In genomic region chr17:55683554-55684315, GRCh38 we compare ENCODE assay signal across 16 cellular contexts. TPM values are rescaled to one million over a fixed set of nuclear protein-coding genes. Genes with fewer than 3 reads are reported as not detected.
A peak's percentile ranks its signal among the peaks of the same experiment; 100 is the strongest.
DNase-seq lines count a peak whose midpoint lies in the region; ATAC-seq, FAIRE-seq and TF ChIP-seq lines count a peak whose summit lies in the region.
"Had no signal": no experiment of that assay in that cellular context is flagged by ENCODE, and none has a peak within 500 bp of the region (broad histone marks: within the 10 kb centered on the region; RNA-seq: fewer than 3 reads in every experiment).

No MANE protein-coding gene starts in this region.

- TF ChIP-seq POLR2A in A549 (IDR thresholded peaks at IDR 0.05; ENCODE audit: low read length) (no peak), K562 (conservative IDR thresholded peaks at IDR 0.05) (no peak)

- WGBS in A549 (ENCODE audit: missing lambda C conversion rate) = under 1% methylated on average over 4 of the region's 4 CpGs
- WGBS in K562 (ENCODE audit: insufficient coverage, low coverage, missing lambda C conversion rate) = 4% methylated on average over 4 of the region's 4 CpGs

- no peak for TF ChIP-seq RAD21 in A549 (conservative IDR thresholded peaks at IDR 0.05 in 1 of 2, IDR thresholded peaks at IDR 0.05 in 1 of 2)
- no peak for TF ChIP-seq RAD21 in K562 (CRISPR knock-in tag; conservative IDR thresholded peaks at IDR 0.05 in 1 of 2, IDR thresholded peaks at IDR 0.05 in 1 of 2)

- ATAC-seq in A549 = no peak
- ATAC-seq in K562 = no peak
- no peak for ATAC-seq in GM19467 (IDR thresholded peaks at IDR 0.05; ENCODE audit: unreplicated experiment)
- ATAC-seq in HG03175 (IDR thresholded peaks at IDR 0.05; ENCODE audit: unreplicated experiment) = no peak
- no peak for ATAC-seq in GM18873 (IDR thresholded peaks at IDR 0.05; ENCODE audit: low FRiP score, unreplicated experiment)

- H3K4me2 ChIP-seq in A549 = no peak overlapping the region
- no peak overlapping the region for H3K4me2 ChIP-seq in K562 (ENCODE audit: insufficient read depth, low read length)
- H3K4me2 ChIP-seq: BLaER1 had no signal

- H3K9ac ChIP-seq in K562 (ENCODE audit: insufficient read depth in 1 of 2, low read depth in 2 of 2, low read length in 2 of 2) = no peak overlapping the region
- H3K9ac ChIP-seq: BLaER1 had no signal

- H3K9me1 ChIP-seq in K562 (ENCODE audit: control insufficient read depth, insufficient read depth, low read length) = no peaks in the 10 kb centered on the region

- no peaks in the 10 kb centered on the region for H3K4me1 ChIP-seq in A549
- H3K4me1 ChIP-seq in K562 (replicated peaks in 1 of 2; ENCODE audit: control insufficient read depth in 2 of 2, insufficient read depth in 2 of 2, low read length in 2 of 2) = no peaks in the 10 kb centered on the region
- H3K4me1 ChIP-seq: BLaER1, HAP-1 had no signal

- no peaks in the 10 kb centered on the region for H3K79me2 ChIP-seq in K562 (ENCODE audit: control insufficient read depth, insufficient read depth, low read length)

- CTCF ChIA-PET in A549 (lab: Yijun Ruan, JAX) = interaction anchor here (0.8 to 1.0 kb wide), 2 partner anchors 42 to 157 kb away, joined by 4 read pairs; no protein-coding TSS in a partner anchor
- CTCF ChIA-PET in K562 (lab: Yijun Ruan, JAX; ENCODE audit: low intra/inter-chr PET ratio) = no interaction called here

- peaks cover 4% of the 10 kb centered on the region; the same call in 2 of the 3 replicates for H3K9me3 ChIP-seq in A549
- H3K9me3 ChIP-seq in K562 (replicated peaks; ENCODE audit: control insufficient read depth, insufficient read depth, low read depth, low read length) = no peaks in the 10 kb centered on the region
- H3K9me3 ChIP-seq: HAP-1 had no signal

- peaks cover 8 to 10% of the 10 kb centered on the region in 2 experiments; a peak in 2 of 5 replicates for H3K27me3 ChIP-seq in K562 (ENCODE audit: control insufficient read depth in 2 of 2, insufficient read depth in 2 of 2, low read length in 2 of 2)
- H3K27me3 ChIP-seq: BLaER1 had no signal

- no peak for TF ChIP-seq EP300 in A549 (IDR thresholded peaks at IDR 0.05)
- no peak for TF ChIP-seq EP300 in K562 (IDR thresholded peaks at IDR 0.05; ENCODE audit: low read length)

- POLR2A ChIA-PET in A549 (lab: Yijun Ruan, JAX) = no interaction called here
- POLR2A ChIA-PET in K562 (lab: Yijun Ruan, JAX) = interaction anchor here (1.3 kb wide), 1 partner anchor 22 kb away, joined by 3 read pairs; no protein-coding TSS in a partner anchor

- H3K27ac ChIP-seq in A549 (no peak overlapping the region), K562 (ENCODE audit: extremely low read depth, low read depth, low read length) (no peak overlapping the region)
- H3K27ac ChIP-seq: BLaER1 had no signal

- DNase-seq in A549 (ENCODE audit: low read depth in 1 of 2, low spot score in 1 of 2) (no peak), HTR-8/SVneo (ENCODE audit: insufficient read length, low spot score) (no peak), K562 (ENCODE audit: extremely low read depth in 1 of 4, low spot score in 3 of 4) (no peak), epithelial cell of esophagus (ENCODE audit: low read depth) (peak; percentile 50)
- DNase-seq: CD4-positive, alpha-beta memory T cell; DMS153; DMS79; GDM1 had no signal

- no peaks in the 10 kb centered on the region for H4K20me1 ChIP-seq in K562 (replicated peaks; ENCODE audit: control insufficient read depth, insufficient read depth, low read length)
- H4K20me1 ChIP-seq: BLaER1 had no signal

- no peak overlapping the region for H2AFZ ChIP-seq in K562 (ENCODE audit: low read depth, low read length)

- intact Hi-C loops in K562 (cut with micrococcal nuclease) = no loop called here

- FAIRE-seq in A549 (lab: Jason Lieb, UNC) = peak; percentile 13
- FAIRE-seq in HTR-8/SVneo (lab: Jason Lieb, UNC) = peak; percentile 48
- no peak for FAIRE-seq in K562 (lab: Jason Lieb, UNC)
- FAIRE-seq: GM12892 had no signal

- H3K36me3 ChIP-seq in K562 (ENCODE audit: control insufficient read depth, insufficient read depth, low read length) = no peaks in the 10 kb centered on the region
- H3K36me3 ChIP-seq: HAP-1 had no signal

- in situ Hi-C loops in K562 (cut with MboI) = no loop called here

- H3K4me3 ChIP-seq in A549 = no peak overlapping the region
- no peak overlapping the region for H3K4me3 ChIP-seq in K562
- H3K4me3 ChIP-seq in epithelial cell of esophagus (ENCODE audit: low read length) = no peak overlapping the region
- H3K4me3 ChIP-seq: BLaER1, HAP-1 had no signal

- BruUV-seq in K562 (replicated peaks; lab: Mats Ljungman, UMichigan) = no TSS peak

- no peak for TF ChIP-seq CTCF in A549 (IDR thresholded peaks at IDR 0.05)
- no peak for TF ChIP-seq CTCF in K562 (IDR thresholded peaks at IDR 0.05 in 2 of 3, conservative IDR thresholded peaks at IDR 0.05 in 1 of 3; ENCODE audit: insufficient read depth in 2 of 3, low read depth in 1 of 3, low read length in 3 of 3)
- no peak for TF ChIP-seq CTCF in epithelial cell of esophagus (IDR thresholded peaks at IDR 0.05; ENCODE audit: insufficient read depth, low read depth, low read length, missing control alignments)

TF ChIP-seq in A549, 52 proteins besides CTCF, POLR2A, EP300 and RAD21:
- TF ChIP-seq MAFK (IDR thresholded peaks at IDR 0.05; ENCODE audit: partially characterized antibody) = peak; percentile 98
- no peak for TF ChIP-seq HOXA7 (CRISPR knock-in tag; IDR thresholded peaks at IDR 0.05)
- no peak for TF ChIP-seq ELK1 (IDR thresholded peaks at IDR 0.05; ENCODE audit: low read depth, low read length)

TF ChIP-seq in K562, 482 proteins besides CTCF, POLR2A, EP300 and RAD21 (continues in another document):
- TF ChIP-seq POLR2H (tag; IDR thresholded peaks at IDR 0.05; ENCODE audit: low read depth) (no peak), IFI16 (CRISPR knock-in tag; IDR thresholded peaks at IDR 0.05) (no peak), MAFK (IDR thresholded peaks at IDR 0.05; ENCODE audit: low read length) (peak; percentile 100), BACH1 (tag; IDR thresholded peaks at IDR 0.05) (peak; percentile 96), ELK3 (CRISPR knock-in tag; IDR thresholded peaks at IDR 0.05) (no peak), C11orf30 (IDR thresholded peaks at IDR 0.05; ENCODE audit: low read depth) (peak; percentile 99), ETS1 (conservative IDR thresholded peaks at IDR 0.05; ENCODE audit: control insufficient read depth, low read depth, low read length) (no peak), E2F6 (IDR thresholded peaks at IDR 0.05; ENCODE audit: borderline replicate concordance in 1 of 2, extremely low read depth in 1 of 2, insufficient read depth in 1 of 2, insufficient read length in 1 of 2, low read depth in 1 of 2, low read length in 1 of 2, poor library complexity in 1 of 2, severe bottlenecking in 1 of 2) (no peak), CXXC5 (CRISPR knock-in tag; IDR thresholded peaks at IDR 0.05) (no peak), CHD1 (IDR thresholded peaks at IDR 0.05; ENCODE audit: low read length) (no peak)

RNA-seq across cellular contexts. Expression of gene TMEM100, which starts 38.9 kb away (rescaled TPM):
- 0.07 TPM in 1 of 2 replicates, not detected in the other for polyA plus RNA-seq in A549 (2011; rRNA removed)
- not detected in 2 replicates for polyA plus RNA-seq in A549 (2012; cell fraction: cytosol; rRNA removed)
- not detected in 2 replicates for polyA plus RNA-seq in A549 (2012; cell fraction: nucleus; rRNA removed)
- polyA plus RNA-seq in A549 (2017; fragmentation: RNase III; extraction: RNeasy Plus Mini Kit Qiagen cat#74134 plus additional on column Dnase treatment) = not detected in 3 replicates
- polyA minus RNA-seq in A549 (2011; rRNA and poly(A)+ RNA removed) = not detected in 2 replicates
- total RNA-seq in K562 (2011; cell fraction: chromatin; rRNA removed; ENCODE audit: low replicate concordance) = not detected in 2 replicates
- total RNA-seq in K562 (2011; cell fraction: nucleolus; rRNA removed) = not detected in 2 replicates
- total RNA-seq in K562 (2011; cell fraction: nucleoplasm; rRNA removed) = 1.0 and 1.6 TPM in 2 replicates
- total RNA-seq in K562 (2014; rRNA removed) = 0.08 and 0.50 TPM in 2 replicates
- 0.16 and 0.22 TPM in 2 replicates for total RNA-seq in K562 (2014; rRNA removed; fragmentation: Illumina TruSeq; extraction: Trizol)
- 0.23 and 0.29 TPM in 2 replicates for total RNA-seq in K562 (2015; rRNA removed; fragmentation: Illumina TruSeq; extraction: Trizol)
- total RNA-seq in K562 (2021) = 0.20 and 0.34 TPM in 2 replicates
- 0.14 TPM in 1 of 2 replicates, not detected in the other for polyA plus RNA-seq in K562 (2011; rRNA removed)
- not detected in 2 replicates for polyA plus RNA-seq in K562 (2011; cell fraction: cytosol; rRNA removed)
- polyA plus RNA-seq in K562 (2011; cell fraction: nucleus; rRNA removed) = 0.25 TPM in 1 of 2 replicates, not detected in the other
- polyA plus RNA-seq in K562 (2012) = 0.40 and 0.76 TPM in 2 replicates
- 0.19 and 0.42 TPM in 2 replicates for polyA plus RNA-seq in K562 (2014; fragmentation: Illumina TruSeq; extraction: Trizol)
- polyA plus RNA-seq in K562 (2014; fragmentation: Nextera tagmentation; extraction: Ambion mirVana) = under 1 TPM; 0.13 to 0.18 TPM
- polyA plus RNA-seq in K562 (2014; rRNA removed) = 0.12 TPM in 1 of 2 replicates, not detected in the other
- 0.09 TPM in 1 of 2 replicates, not detected in the other for polyA minus RNA-seq in K562 (2011; rRNA and poly(A)+ RNA removed)
- polyA minus RNA-seq in K562 (2011; cell fraction: cytosol; rRNA and poly(A)+ RNA removed) = not detected in 2 replicates
- 0.56 TPM in 1 of 2 replicates, not detected in the other for polyA minus RNA-seq in K562 (2011; cell fraction: nucleus; rRNA and poly(A)+ RNA removed)
- total RNA-seq: A172; CD4-positive, alpha-beta memory T cell had no signal
- polyA plus RNA-seq: CD14-positive monocyte; CD4-positive, alpha-beta memory T cell had no signal

Comparison
In these comparisons a context has a peak if more than half of its experiments do, and no peak if none do; other contexts are left out.
1. Of the 35 proteins assayed by ChIP-seq in both K562 and A549: peak only in K562: none; only in A549: none; in both: MAFK; in neither: 34.